In the genomic region with DNA sequence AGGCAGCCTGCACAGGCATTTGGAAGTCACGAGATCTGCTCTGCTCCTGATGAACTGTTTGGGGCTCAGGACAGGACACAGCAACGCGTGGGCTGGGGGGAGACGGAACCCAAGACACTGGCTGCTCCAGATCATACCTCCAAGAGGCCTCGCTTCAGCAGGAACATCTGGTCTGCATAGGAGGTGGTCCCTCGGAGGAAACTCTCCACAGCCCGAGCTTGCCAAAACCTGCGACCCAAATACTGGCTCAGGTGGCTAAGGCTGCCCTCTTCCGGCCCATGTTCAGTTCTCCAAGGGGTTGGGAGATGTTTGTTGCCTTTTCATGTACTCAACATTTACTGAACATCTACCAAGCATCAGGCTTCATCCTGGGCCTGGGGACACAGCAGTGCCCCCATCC, we compare ENCODE assay signal across 26 cellular contexts. TPM values are rescaled to one million over a fixed set of nuclear protein-coding genes. Genes with fewer than 3 reads are reported as not detected.
DNase-seq lines count a peak whose midpoint lies in the region; ATAC-seq and TF ChIP-seq lines count a peak whose summit lies in the region.
"Had no signal": no experiment of that assay in that cellular context is flagged by ENCODE, and none has a peak within 500 bp of the region (broad histone marks: within the 10 kb centered on the region; RNA-seq: fewer than 3 reads in every experiment).

No MANE protein-coding gene starts in this region.

- H3K9me3 Mint-ChIP-seq in activated naive CD8-positive, alpha-beta T cell treated with anti-CD3 and anti-CD28 coated beads, Interleukin-2, amount 10 ng/mL, durations not matched to agents 7 days and 5 days, result no peaks in the 10 kb centered on the region
- no peaks in the 10 kb centered on the region for H3K9me3 Mint-ChIP-seq in activated naive CD8-positive, alpha-beta T cell treated with anti-CD3 and anti-CD28 coated beads for 36 hours
- H3K9me3 Mint-ChIP-seq in endodermal cell, result no peaks in the 10 kb centered on the region
- H3K9me3 Mint-ChIP-seq in neural crest cell, result no peaks in the 10 kb centered on the region
- H3K9me3 Mint-ChIP-seq in type B pancreatic cell, result no peaks in the 10 kb centered on the region
- H3K9me3 Mint-ChIP-seq: naive B cell; stimulated activated naive CD8-positive, alpha-beta T cell treated with anti-CD3 and anti-CD28 coated beads, Interleukin-15, Interleukin-2, amounts not matched to agents 100 ng/mL and 50 ng/mL, for 24 hours had no signal

- no peak for ATAC-seq in activated naive CD8-positive, alpha-beta T cell treated with anti-CD3 and anti-CD28 coated beads, Interleukin-2, amount 10 ng/mL, durations not matched to agents 7 days and 5 days (ENCODE audit: low read depth)
- ATAC-seq: A549, HCT116 had no signal

- no peak for TF ChIP-seq CTCF in endodermal cell (conservative IDR thresholded peaks at IDR 0.05)
- TF ChIP-seq CTCF in neural crest cell (conservative IDR thresholded peaks at IDR 0.05), result no peak
- no peak for TF ChIP-seq CTCF in type B pancreatic cell (conservative IDR thresholded peaks at IDR 0.05)

- H3K27me3 ChIP-seq in endodermal cell (ENCODE audit: control insufficient read depth, insufficient read depth, low read length, poor library complexity, severe bottlenecking), result no peaks in the 10 kb centered on the region
- H3K27me3 ChIP-seq: BLaER1 had no signal

- H3K27ac Mint-ChIP-seq in activated naive CD8-positive, alpha-beta T cell treated with anti-CD3 and anti-CD28 coated beads, Interleukin-2, amount 10 ng/mL, durations not matched to agents 7 days and 5 days, result no peak overlapping the region
- H3K27ac Mint-ChIP-seq in activated naive CD8-positive, alpha-beta T cell treated with anti-CD3 and anti-CD28 coated beads for 36 hours, result no peak overlapping the region
- H3K27ac Mint-ChIP-seq in endodermal cell, result no peak overlapping the region
- H3K27ac Mint-ChIP-seq in neural crest cell (ENCODE audit: unreplicated experiment), result peak overlapping the region; percentile 19
- H3K27ac Mint-ChIP-seq in type B pancreatic cell, result no peak overlapping the region
- H3K27ac Mint-ChIP-seq: stimulated activated naive CD8-positive, alpha-beta T cell treated with anti-CD3 and anti-CD28 coated beads, Interleukin-15, Interleukin-2, amounts not matched to agents 100 ng/mL and 50 ng/mL, for 24 hours had no signal

- peaks cover 88% of the 10 kb centered on the region for H3K36me3 ChIP-seq in endodermal cell (ENCODE audit: control insufficient read depth, insufficient read depth, low read length)

- POLR2A ChIA-PET in activated naive CD8-positive, alpha-beta T cell treated with anti-CD3 and anti-CD28 coated beads, Interleukin-2, amount 10 ng/mL, durations not matched to agents 7 days and 5 days (lab: Charles Lee), result no interaction called here

- no peak overlapping the region for H3K9ac ChIP-seq in endodermal cell (ENCODE audit: extremely low read depth, low read length, poor library complexity, severe bottlenecking)
- H3K9ac ChIP-seq: BLaER1, parathyroid adenoma had no signal

- WGBS in endodermal cell (ENCODE audit: insufficient coverage in 1 of 2, insufficient read length in 1 of 2), 2 experiments, result 78 to 81% methylated on average over 8 to 9 of the region's 9 CpGs

- H3K9me3 ChIP-seq in endodermal cell (ENCODE audit: control insufficient read depth, low read length), result no peaks in the 10 kb centered on the region
- H3K9me3 ChIP-seq: A549, BLaER1 had no signal

- H3K4me3 ChIP-seq in endodermal cell (ENCODE audit: low read length), result no peak overlapping the region
- H3K4me3 ChIP-seq: A549, BLaER1, SK-N-MC, skin epidermis had no signal

- H3K4me1 ChIP-seq in endodermal cell (ENCODE audit: control insufficient read depth, insufficient read depth, low read length), result no peaks in the 10 kb centered on the region
- H3K4me1 ChIP-seq: A549, BLaER1, parathyroid adenoma had no signal

- no peak overlapping the region for H3K4me3 Mint-ChIP-seq in activated naive CD8-positive, alpha-beta T cell treated with anti-CD3 and anti-CD28 coated beads, Interleukin-2, amount 10 ng/mL, durations not matched to agents 7 days and 5 days
- no peak overlapping the region for H3K4me3 Mint-ChIP-seq in activated naive CD8-positive, alpha-beta T cell treated with anti-CD3 and anti-CD28 coated beads for 36 hours
- H3K4me3 Mint-ChIP-seq in endodermal cell (no peak overlapping the region), neural crest cell (no peak overlapping the region), type B pancreatic cell (no peak overlapping the region)
- H3K4me3 Mint-ChIP-seq: stimulated activated naive CD8-positive, alpha-beta T cell treated with anti-CD3 and anti-CD28 coated beads, Interleukin-15, Interleukin-2, amounts not matched to agents 100 ng/mL and 50 ng/mL, for 24 hours had no signal

- no peaks in the 10 kb centered on the region for H3K27me3 Mint-ChIP-seq in activated naive CD8-positive, alpha-beta T cell treated with anti-CD3 and anti-CD28 coated beads, Interleukin-2, amount 10 ng/mL, durations not matched to agents 7 days and 5 days
- H3K27me3 Mint-ChIP-seq in activated naive CD8-positive, alpha-beta T cell treated with anti-CD3 and anti-CD28 coated beads for 36 hours, result no peaks in the 10 kb centered on the region
- H3K27me3 Mint-ChIP-seq in endodermal cell (ENCODE audit: insufficient read depth), result no peaks in the 10 kb centered on the region
- H3K27me3 Mint-ChIP-seq in neural crest cell (ENCODE audit: low read depth), result no peaks in the 10 kb centered on the region
- H3K27me3 Mint-ChIP-seq in type B pancreatic cell, result no peaks in the 10 kb centered on the region
- H3K27me3 Mint-ChIP-seq: naive B cell; stimulated activated naive CD8-positive, alpha-beta T cell treated with anti-CD3 and anti-CD28 coated beads, Interleukin-15, Interleukin-2, amounts not matched to agents 100 ng/mL and 50 ng/mL, for 24 hours had no signal

- peaks cover 8% of the 10 kb centered on the region for H3K4me1 Mint-ChIP-seq in activated naive CD8-positive, alpha-beta T cell treated with anti-CD3 and anti-CD28 coated beads, Interleukin-2, amount 10 ng/mL, durations not matched to agents 7 days and 5 days
- no peaks in the 10 kb centered on the region for H3K4me1 Mint-ChIP-seq in activated naive CD8-positive, alpha-beta T cell treated with anti-CD3 and anti-CD28 coated beads for 36 hours
- H3K4me1 Mint-ChIP-seq in endodermal cell, result no peaks in the 10 kb centered on the region
- H3K4me1 Mint-ChIP-seq in neural crest cell, result peaks cover 3% of the 10 kb centered on the region
- H3K4me1 Mint-ChIP-seq in type B pancreatic cell (ENCODE audit: unreplicated experiment), result no peaks in the 10 kb centered on the region

- DNase-seq in activated naive CD8-positive, alpha-beta T cell treated with anti-CD3 and anti-CD28 coated beads, Interleukin-2, amount 10 ng/mL, durations not matched to agents 7 days and 5 days, result peak; percentile 5
- DNase-seq in activated naive CD8-positive, alpha-beta T cell treated with anti-CD3 and anti-CD28 coated beads for 36 hours, result no peak
- DNase-seq in endodermal cell (peak; percentile 30), neural crest cell (ENCODE audit: low read depth, low spot score) (no peak), type B pancreatic cell (ENCODE audit: extremely low spot score, unreplicated experiment) (peak; percentile 52), T1000 (lab: John Stamatoyannopoulos, UW) (no peak), NOMO-1 (lab: John Stamatoyannopoulos, UW; ENCODE audit: unreplicated experiment in 2 of 2) (no peak), COLO829 (ENCODE audit: low spot score) (no peak)
- DNase-seq: Calu3, foreskin fibroblast, hippocampal formation, Kasumi-1, naive B cell, NCI-H1048, NCI-H187 treated with DMSO at 0.1 percent for 48 hours, NCI-H345, T-helper 9 cell had no signal

- peaks cover 15% of the 10 kb centered on the region for H3K36me3 Mint-ChIP-seq in activated naive CD8-positive, alpha-beta T cell treated with anti-CD3 and anti-CD28 coated beads, Interleukin-2, amount 10 ng/mL, durations not matched to agents 7 days and 5 days
- H3K36me3 Mint-ChIP-seq in activated naive CD8-positive, alpha-beta T cell treated with anti-CD3 and anti-CD28 coated beads for 36 hours, result peaks cover 12% of the 10 kb centered on the region
- H3K36me3 Mint-ChIP-seq in endodermal cell (ENCODE audit: low read depth), result peaks cover 85% of the 10 kb centered on the region
- H3K36me3 Mint-ChIP-seq in neural crest cell (ENCODE audit: low read depth), result peaks cover 39% of the 10 kb centered on the region
- peaks cover 28% of the 10 kb centered on the region for H3K36me3 Mint-ChIP-seq in type B pancreatic cell

- H3K27ac ChIP-seq in endodermal cell (ENCODE audit: low read depth, low read length), result no peak overlapping the region
- H3K27ac ChIP-seq: A549, BLaER1, parathyroid adenoma, SK-N-MC, skin epidermis had no signal

RNA-seq across cellular contexts. Expression of a gene that starts 51.7 kb away (rescaled TPM):
- total RNA-seq in activated naive CD8-positive, alpha-beta T cell treated with anti-CD3 and anti-CD28 coated beads, Interleukin-2, amount 10 ng/mL, durations not matched to agents 7 days and 5 days, result under 1 TPM; 0.20 to 0.55 TPM
- total RNA-seq in activated naive CD8-positive, alpha-beta T cell treated with anti-CD3 and anti-CD28 coated beads for 36 hours, result under 1 TPM; 0.30 to 0.33 TPM
- total RNA-seq in endodermal cell (under 1 TPM; 0.37 to 0.49 TPM), neural crest cell (0.55 and 0.77 TPM in 2 replicates), type B pancreatic cell (ENCODE audit: low replicate concordance) (0.50 and 1.2 TPM in 2 replicates)
- polyA plus RNA-seq in endodermal cell (2013, experiment 1 of 2), result 0.78 TPM
- polyA plus RNA-seq in endodermal cell (2013, experiment 2 of 2), result 0.62 TPM
- total RNA-seq: Daoy, epithelial cell of proximal tubule had no signal

RNA-seq across cellular contexts. Expression of a gene that starts 51.8 kb away (rescaled TPM):
- 10 to 100 TPM; 53.8 to 57.2 TPM for total RNA-seq in activated naive CD8-positive, alpha-beta T cell treated with anti-CD3 and anti-CD28 coated beads, Interleukin-2, amount 10 ng/mL, durations not matched to agents 7 days and 5 days
- 10 to 100 TPM; 48.0 to 50.3 TPM for total RNA-seq in activated naive CD8-positive, alpha-beta T cell treated with anti-CD3 and anti-CD28 coated beads for 36 hours
- 10 to 100 TPM; 60.8 to 71.3 TPM for total RNA-seq in endodermal cell
- 43.8 TPM for polyA plus RNA-seq in endodermal cell (2013, experiment 1 of 2)
- polyA plus RNA-seq in endodermal cell (2013, experiment 2 of 2), result 41.5 TPM
- 78.8 and 84.5 TPM in 2 replicates for total RNA-seq in neural crest cell
- total RNA-seq in type B pancreatic cell (ENCODE audit: low replicate concordance), result 43.3 and 66.4 TPM in 2 replicates

Comparison
In these comparisons a context has a peak if more than half of its experiments do, and no peak if none do; other contexts are left out.
1. DNase-seq: peak in activated naive CD8-positive, alpha-beta T cell treated with anti-CD3 and anti-CD28 coated beads, Interleukin-2, amount 10 ng/mL, durations not matched to agents 7 days and 5 days (single experiment), endodermal cell (single experiment) and type B pancreatic cell (single experiment); none in activated naive CD8-positive, alpha-beta T cell treated with anti-CD3 and anti-CD28 coated beads for 36 hours (single experiment), neural crest cell (single experiment), T1000 (single experiment), NOMO-1 (0 of 2) and COLO829 (single experiment).